1 cellular context compared by ENCODE assay signal in the genomic region with DNA sequence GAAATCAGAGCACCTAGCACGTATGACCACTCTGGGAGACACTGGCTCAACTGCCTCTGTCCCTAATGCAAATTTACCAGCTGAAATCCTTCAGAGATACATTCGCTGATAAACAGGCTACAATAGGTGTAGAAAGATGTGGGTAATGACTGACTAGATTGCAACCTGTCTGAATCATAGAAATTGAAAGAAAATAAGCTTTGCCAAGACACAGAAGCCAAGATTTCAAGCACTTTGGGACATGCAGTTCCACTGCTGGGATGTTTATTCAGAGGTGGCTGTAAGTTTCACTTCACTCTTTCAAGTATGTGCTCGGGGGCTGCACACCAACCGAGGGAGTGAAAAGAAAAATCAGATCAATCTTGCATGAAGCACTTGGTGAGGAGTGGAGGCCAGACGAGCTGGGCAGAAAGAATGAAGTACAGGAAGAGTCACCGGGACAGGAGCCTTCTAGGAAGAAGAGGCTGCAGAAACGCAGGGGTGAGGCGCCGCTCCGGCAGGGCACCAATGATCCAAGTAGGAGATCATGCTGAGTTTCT.
TF ChIP-seq lines count a peak whose summit lies in the region.

No MANE protein-coding gene starts in this region.

TF ChIP-seq in GM12878, 131 proteins besides CTCF, POLR2A, EP300 and RAD21 (continued from another document):
- TF ChIP-seq ATF3 (IDR thresholded peaks at IDR 0.05; ENCODE audit: borderline replicate concordance, extremely low read depth, low read depth, low read length) (no peak), IRF3 (IDR thresholded peaks at IDR 0.05) (no peak), RCOR1 (conservative IDR thresholded peaks at IDR 0.05; ENCODE audit: low read depth, low read length) (0 out of 2 replicates have a peak, but pooled peaks have one; percentile 27), ESRRA (IDR thresholded peaks at IDR 0.05; ENCODE audit: low read length) (no peak), SPI1 (IDR thresholded peaks at IDR 0.05; ENCODE audit: borderline replicate concordance, insufficient read depth, low read depth, low read length) (peak; percentile 65), ETV6 (conservative IDR thresholded peaks at IDR 0.05 in 1 of 2, IDR thresholded peaks at IDR 0.05 in 1 of 2; ENCODE audit: borderline replicate concordance in 1 of 2, low read depth in 1 of 2) (no peak), GATAD2B (conservative IDR thresholded peaks at IDR 0.05; ENCODE audit: low read depth) (no peak), FOXK2 (IDR thresholded peaks at IDR 0.05) (no peak), RUNX3 (IDR thresholded peaks at IDR 0.05; ENCODE audit: low read length) (peak; percentile 23; the same call in 1 of the 2 replicates), FOXM1 (IDR thresholded peaks at IDR 0.05; ENCODE audit: low read depth, low read length) (no peak), CREB1 (IDR thresholded peaks at IDR 0.05; ENCODE audit: low read depth) (no peak), TAF1 (IDR thresholded peaks at IDR 0.05; ENCODE audit: borderline replicate concordance, low read depth, low read length) (no peak), SMARCA5 (IDR thresholded peaks at IDR 0.05) (no peak), STAT1 (conservative IDR thresholded peaks at IDR 0.05) (no peak), TCF12 (IDR thresholded peaks at IDR 0.05; ENCODE audit: low read depth, low read length) (no peak), ZNF592 (IDR thresholded peaks at IDR 0.05) (no peak), KAT2A (conservative IDR thresholded peaks at IDR 0.05; ENCODE audit: control insufficient read depth, low read depth, low read length) (no peak), MAX (IDR thresholded peaks at IDR 0.05; ENCODE audit: low read depth, low read length) (no peak), IKZF1 (conservative IDR thresholded peaks at IDR 0.05) (peak; percentile 14), CHD2 (IDR thresholded peaks at IDR 0.05; ENCODE audit: borderline replicate concordance, low read depth, low read length) (no peak), GABPA (IDR thresholded peaks at IDR 0.05; ENCODE audit: low read depth) (no peak), IRF4 (IDR thresholded peaks at IDR 0.05; ENCODE audit: low read depth, low read length) (no peak), EED (IDR thresholded peaks at IDR 0.05; ENCODE audit: low read depth) (peak; percentile 25; the same call in 1 of the 2 replicates), NR2C2 (IDR thresholded peaks at IDR 0.05; ENCODE audit: borderline replicate concordance, control insufficient read depth, insufficient read length, low read depth) (no peak), E4F1 (IDR thresholded peaks at IDR 0.05; ENCODE audit: borderline replicate concordance, partially characterized antibody) (no peak), POLR2AphosphoS5 (IDR thresholded peaks at IDR 0.05; ENCODE audit: low read length) (no peak), TBL1XR1 (IDR thresholded peaks at IDR 0.05; ENCODE audit: low read depth, low read length) (no peak), EGR1 (IDR thresholded peaks at IDR 0.05; ENCODE audit: borderline replicate concordance in 1 of 2, low read depth in 2 of 2, low read length in 2 of 2) (no peak), IKZF2 (IDR thresholded peaks at IDR 0.05) (no peak), CEBPZ (IDR thresholded peaks at IDR 0.05; ENCODE audit: low read depth, low read length) (no peak)
- TF ChIP-seq, protein P1, sequence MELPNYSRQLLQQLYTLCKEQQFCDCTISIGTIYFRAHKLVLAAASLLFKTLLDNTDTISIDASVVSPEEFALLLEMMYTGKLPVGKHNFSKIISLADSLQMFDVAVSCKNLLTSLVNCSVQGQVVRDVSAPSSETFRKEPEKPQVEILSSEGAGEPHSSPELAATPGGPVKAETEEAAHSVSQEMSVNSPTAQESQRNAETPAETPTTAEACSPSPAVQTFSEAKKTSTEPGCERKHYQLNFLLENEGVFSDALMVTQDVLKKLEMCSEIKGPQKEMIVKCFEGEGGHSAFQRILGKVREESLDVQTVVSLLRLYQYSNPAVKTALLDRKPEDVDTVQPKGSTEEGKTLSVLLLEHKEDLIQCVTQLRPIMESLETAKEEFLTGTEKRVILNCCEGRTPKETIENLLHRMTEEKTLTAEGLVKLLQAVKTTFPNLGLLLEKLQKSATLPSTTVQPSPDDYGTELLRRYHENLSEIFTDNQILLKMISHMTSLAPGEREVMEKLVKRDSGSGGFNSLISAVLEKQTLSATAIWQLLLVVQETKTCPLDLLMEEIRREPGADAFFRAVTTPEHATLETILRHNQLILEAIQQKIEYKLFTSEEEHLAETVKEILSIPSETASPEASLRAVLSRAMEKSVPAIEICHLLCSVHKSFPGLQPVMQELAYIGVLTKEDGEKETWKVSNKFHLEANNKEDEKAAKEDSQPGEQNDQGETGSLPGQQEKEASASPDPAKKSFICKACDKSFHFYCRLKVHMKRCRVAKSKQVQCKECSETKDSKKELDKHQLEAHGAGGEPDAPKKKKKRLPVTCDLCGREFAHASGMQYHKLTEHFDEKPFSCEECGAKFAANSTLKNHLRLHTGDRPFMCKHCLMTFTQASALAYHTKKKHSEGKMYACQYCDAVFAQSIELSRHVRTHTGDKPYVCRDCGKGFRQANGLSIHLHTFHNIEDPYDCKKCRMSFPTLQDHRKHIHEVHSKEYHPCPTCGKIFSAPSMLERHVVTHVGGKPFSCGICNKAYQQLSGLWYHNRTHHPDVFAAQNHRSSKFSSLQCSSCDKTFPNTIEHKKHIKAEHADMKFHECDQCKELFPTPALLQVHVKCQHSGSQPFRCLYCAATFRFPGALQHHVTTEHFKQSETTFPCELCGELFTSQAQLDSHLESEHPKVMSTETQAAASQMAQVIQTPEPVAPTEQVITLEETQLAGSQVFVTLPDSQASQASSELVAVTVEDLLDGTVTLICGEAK (IDR thresholded peaks at IDR 0.05; ENCODE audit: borderline replicate concordance): no peak
- TF ChIP-seq, protein P2, sequence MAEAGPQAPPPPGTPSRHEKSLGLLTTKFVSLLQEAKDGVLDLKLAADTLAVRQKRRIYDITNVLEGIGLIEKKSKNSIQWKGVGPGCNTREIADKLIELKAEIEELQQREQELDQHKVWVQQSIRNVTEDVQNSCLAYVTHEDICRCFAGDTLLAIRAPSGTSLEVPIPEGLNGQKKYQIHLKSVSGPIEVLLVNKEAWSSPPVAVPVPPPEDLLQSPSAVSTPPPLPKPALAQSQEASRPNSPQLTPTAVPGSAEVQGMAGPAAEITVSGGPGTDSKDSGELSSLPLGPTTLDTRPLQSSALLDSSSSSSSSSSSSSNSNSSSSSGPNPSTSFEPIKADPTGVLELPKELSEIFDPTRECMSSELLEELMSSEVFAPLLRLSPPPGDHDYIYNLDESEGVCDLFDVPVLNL (IDR thresholded peaks at IDR 0.05; ENCODE audit: low read depth, low read length): no peak
- TF ChIP-seq, protein P3, sequence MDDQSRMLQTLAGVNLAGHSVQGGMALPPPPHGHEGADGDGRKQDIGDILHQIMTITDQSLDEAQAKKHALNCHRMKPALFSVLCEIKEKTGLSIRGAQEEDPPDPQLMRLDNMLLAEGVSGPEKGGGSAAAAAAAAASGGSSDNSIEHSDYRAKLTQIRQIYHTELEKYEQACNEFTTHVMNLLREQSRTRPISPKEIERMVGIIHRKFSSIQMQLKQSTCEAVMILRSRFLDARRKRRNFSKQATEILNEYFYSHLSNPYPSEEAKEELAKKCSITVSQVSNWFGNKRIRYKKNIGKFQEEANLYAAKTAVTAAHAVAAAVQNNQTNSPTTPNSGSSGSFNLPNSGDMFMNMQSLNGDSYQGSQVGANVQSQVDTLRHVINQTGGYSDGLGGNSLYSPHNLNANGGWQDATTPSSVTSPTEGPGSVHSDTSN (IDR thresholded peaks at IDR 0.05; ENCODE audit: insufficient replicate concordance, low read depth, low read length): no peak
TF ChIP-seq in GM12878: peak in this region for 5.
